ENCODE assay signal across 2 cellular contexts in genomic region chr10:129328531-129328930, GRCh38.
A peak's percentile ranks its signal among the peaks of the same experiment; 100 is the strongest.
TF ChIP-seq lines count a peak whose summit lies in the region.

No MANE protein-coding gene starts in this region.

TF ChIP-seq in endothelial cell of umbilical vein, 7 proteins besides CTCF, POLR2A, EP300 and RAD21:
- peak; percentile 58 for TF ChIP-seq JUN (IDR thresholded peaks at IDR 0.05; ENCODE audit: borderline replicate concordance, insufficient read depth, insufficient read length, low read depth)
- TF ChIP-seq GATA2 (IDR thresholded peaks at IDR 0.05; ENCODE audit: insufficient read depth, insufficient read length, low read depth, low read length): peak; percentile 48
- TF ChIP-seq FOS (IDR thresholded peaks at IDR 0.05; ENCODE audit: borderline replicate concordance, insufficient read depth, low read length): peak; percentile 83
- TF ChIP-seq EZH2 (IDR thresholded peaks at IDR 0.05; ENCODE audit: borderline replicate concordance, low read depth, low read length, severe bottlenecking): no peak
- peak; percentile 45 for TF ChIP-seq POLR2AphosphoS5 (IDR thresholded peaks at IDR 0.05; ENCODE audit: insufficient read depth, low read depth, low read length)
- TF ChIP-seq MYC (IDR thresholded peaks at IDR 0.05; ENCODE audit: low read depth, low read length): no peak
- no peak for TF ChIP-seq MAX (IDR thresholded peaks at IDR 0.05; ENCODE audit: insufficient read depth, insufficient read length)

TF ChIP-seq in HepG2, 621 proteins besides CTCF, POLR2A, EP300 and RAD21 (continued from another document):
- no peak for TF ChIP-seq ETS1 (CRISPR knock-in tag; IDR thresholded peaks at IDR 0.05)
- no peak for TF ChIP-seq SNAI1 (CRISPR knock-in tag; IDR thresholded peaks at IDR 0.05; ENCODE audit: borderline replicate concordance)
- TF ChIP-seq ZNF530 (CRISPR knock-in tag; IDR thresholded peaks at IDR 0.05; ENCODE audit: low read depth): no peak
- no peak for TF ChIP-seq ZFP90 (CRISPR knock-in tag; IDR thresholded peaks at IDR 0.05; ENCODE audit: borderline replicate concordance)
